Comparison of ENCODE assay signal across 8 cellular contexts in the genomic region with DNA sequence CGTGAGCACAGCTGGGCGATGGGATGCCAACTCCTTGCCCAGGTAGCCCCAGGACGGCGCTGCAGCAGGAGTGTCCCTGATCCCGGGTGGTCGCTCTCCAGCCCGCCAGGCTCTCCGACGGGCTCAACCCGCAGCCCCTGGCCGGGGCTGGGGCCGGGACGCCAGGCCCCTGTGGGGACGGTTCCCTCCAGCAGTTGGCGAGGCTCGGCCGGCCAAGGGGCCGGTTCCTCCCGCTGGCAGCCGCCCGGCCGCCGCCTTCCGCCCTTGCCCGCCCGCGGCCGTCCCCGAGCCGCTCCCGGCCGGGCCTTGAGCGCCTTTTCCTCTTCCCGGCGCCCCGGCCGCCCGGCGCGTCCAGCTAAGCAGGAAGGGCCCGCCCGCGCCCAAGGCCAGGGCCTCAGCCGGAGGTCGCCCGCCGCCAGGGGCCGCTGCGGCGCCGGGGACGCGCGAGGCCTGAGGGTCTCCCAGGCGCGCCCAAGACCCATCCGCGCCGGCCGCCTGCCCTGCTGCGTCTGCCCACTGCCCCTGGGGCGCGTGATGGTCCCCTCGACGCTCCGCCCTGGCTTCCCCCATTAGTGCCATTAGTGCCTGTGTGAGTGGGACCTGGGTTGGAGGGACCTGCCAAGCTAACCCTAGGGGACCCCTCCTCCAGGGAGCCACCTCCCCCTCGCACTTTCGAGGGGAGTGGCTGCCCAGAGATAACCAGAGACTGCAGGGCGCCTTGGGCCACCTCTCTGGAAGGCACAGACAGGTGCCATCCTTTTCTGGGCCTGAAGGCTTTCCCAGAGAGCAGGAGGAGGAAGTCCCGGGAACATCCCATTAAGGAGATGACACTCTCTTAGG.
DNase-seq lines count a peak whose midpoint lies in the region; ATAC-seq and TF ChIP-seq lines count a peak whose summit lies in the region.

No MANE protein-coding gene starts in this region.

- H4K20me1 ChIP-seq in SK-N-SH (ENCODE audit: insufficient read depth) = no peaks in the 10 kb centered on the region

- H3K27ac ChIP-seq in SK-N-SH (ENCODE audit: low read depth in 2 of 2, low read length in 1 of 2) = no peak overlapping the region

- H3K79me2 ChIP-seq in SK-N-SH (ENCODE audit: insufficient read depth) = no peaks in the 10 kb centered on the region

- no peak overlapping the region for H2AFZ ChIP-seq in SK-N-SH (ENCODE audit: low read depth)

- POLR2A ChIA-PET in SK-N-SH (lab: Yijun Ruan, JAX) = no interaction called here

- peaks cover 0 to 7% of the 10 kb centered on the region in 2 experiments; a peak in 1 of 4 replicates for H3K4me1 ChIP-seq in SK-N-SH (ENCODE audit: control insufficient read depth in 1 of 2, insufficient read depth in 2 of 2, low read depth in 1 of 2, low read length in 1 of 2)
- H3K4me1 ChIP-seq in mucosa of descending colon (ENCODE audit: low read depth) = peaks cover 5% of the 10 kb centered on the region

- CTCF ChIA-PET in SK-N-SH (lab: Yijun Ruan, JAX) = interaction anchor here (0.6 to 24.4 kb wide), 52 partner anchors 9 to 849 kb away, joined by 3 to 979 read pairs (median 5); a partner anchor contains a TSS

- TF ChIP-seq EP300 in SK-N-SH (IDR thresholded peaks at IDR 0.05; ENCODE audit: borderline replicate concordance in 1 of 2, low read depth in 1 of 2, low read length in 1 of 2) = no peak

- no peaks in the 10 kb centered on the region for H3K9me3 Mint-ChIP-seq in effector memory CD8-positive, alpha-beta T cell

- H3K4me3 ChIP-seq in SK-N-SH (ENCODE audit: low read depth in 2 of 2, low read length in 1 of 2) (no peak overlapping the region; a peak in 1 of 4 replicates), mucosa of descending colon (no peak overlapping the region)

- 86% methylated on average over 1 of the region's 70 CpGs for WGBS in SK-N-SH (ENCODE audit: low lambda C conversion rate)

- no peak overlapping the region for H3K4me2 ChIP-seq in SK-N-SH

- no peaks in the 10 kb centered on the region for H3K27me3 ChIP-seq in SK-N-SH (ENCODE audit: insufficient read depth)

- peaks cover 6% of the 10 kb centered on the region for H3K36me3 Mint-ChIP-seq in effector memory CD8-positive, alpha-beta T cell (ENCODE audit: insufficient read depth)

- peaks cover 34 to 42% of the 10 kb centered on the region in 2 donors for H3K27me3 Mint-ChIP-seq in effector memory CD8-positive, alpha-beta T cell

- no peak overlapping the region for H3K9ac ChIP-seq in SK-N-SH

- peak; percentile 15 to 79 for DNase-seq in NCI-H526 (lab: John Stamatoyannopoulos, UW)
- DNase-seq in NCI-H526 treated with DMSO at 0.1 percent for 48 hours (lab: John Stamatoyannopoulos, UW) = no peak
- peak; percentile 96 for DNase-seq in SK-N-SH
- DNase-seq in effector memory CD8-positive, alpha-beta T cell = no peak
- DNase-seq in mucosa of descending colon = peak in 2 of 3 donors; percentile 32 to 46
- no peak for DNase-seq in inferior parietal cortex (ENCODE audit: extremely low spot score)
- DNase-seq in activated CD4-positive, CD25-positive, alpha-beta regulatory T cell (lab: John Stamatoyannopoulos, UW) = no peak

- peak; percentile 54 for TF ChIP-seq RAD21 in SK-N-SH (IDR thresholded peaks at IDR 0.05; ENCODE audit: low read length)

- H3K9me3 ChIP-seq in SK-N-SH (no peaks in the 10 kb centered on the region), mucosa of descending colon (no peaks in the 10 kb centered on the region)

- TF ChIP-seq CTCF in SK-N-SH (IDR thresholded peaks at IDR 0.05) (peak; percentile 54), mucosa of descending colon (IDR thresholded peaks at IDR 0.05) (no peak)

- peak overlapping the region; percentile 70 to 81 for H3K4me3 Mint-ChIP-seq in effector memory CD8-positive, alpha-beta T cell

- H3K36me3 ChIP-seq in SK-N-SH (replicated peaks in 1 of 2; ENCODE audit: control insufficient read depth in 1 of 2, insufficient read depth in 2 of 2, low read length in 1 of 2) (no peaks in the 10 kb centered on the region), mucosa of descending colon (ENCODE audit: low read depth) (no peaks in the 10 kb centered on the region)

- H3K9me2 ChIP-seq in SK-N-SH = no peaks in the 10 kb centered on the region

- ATAC-seq in effector memory CD8-positive, alpha-beta T cell (replicated peaks) = peak; percentile 11
- ATAC-seq in mucosa of descending colon = peak; percentile 59
- no peak for ATAC-seq in GM19397 (IDR thresholded peaks at IDR 0.05; ENCODE audit: unreplicated experiment)

- intact Hi-C loops in mucosa of descending colon (cut with DNase I, micrococcal nuclease) = loop anchor here in 1 of 2 donors (5.0 kb wide), 1 partner anchor 158 kb away; no protein-coding TSS in a partner anchor

- H3K4me1 Mint-ChIP-seq in effector memory CD8-positive, alpha-beta T cell (ENCODE audit: low read depth in 2 of 2) = peaks cover 14 to 48% of the 10 kb centered on the region in 2 donors

- H3K27ac Mint-ChIP-seq in effector memory CD8-positive, alpha-beta T cell = peak overlapping the region in 1 of 2 donors; percentile 60

- H3F3A ChIP-seq in SK-N-SH (replicated peaks; ENCODE audit: insufficient read depth) = no peaks in the 10 kb centered on the region

TF ChIP-seq in SK-N-SH, 30 proteins besides CTCF, POLR2A, EP300 and RAD21:
- no peak for TF ChIP-seq GABPA (IDR thresholded peaks at IDR 0.05; ENCODE audit: low read depth)
- peak; percentile 34 for TF ChIP-seq SMC3 (IDR thresholded peaks at IDR 0.05; ENCODE audit: low read depth, low read length)

Comparison
In these comparisons a context has a peak if more than half of its experiments do, and no peak if none do; other contexts are left out.
1. DNase-seq: peak in NCI-H526 (2 of 2), SK-N-SH (single experiment) and mucosa of descending colon (2 of 3); none in NCI-H526 treated with DMSO at 0.1 percent for 48 hours (single experiment), effector memory CD8-positive, alpha-beta T cell (0 of 3), inferior parietal cortex (single experiment) and activated CD4-positive, CD25-positive, alpha-beta regulatory T cell (0 of 4).